In genomic region chr10:123967626-123968243, GRCh38 we compare ENCODE assay signal across 8 cellular contexts.
A peak's percentile ranks its signal among the peaks of the same experiment; 100 is the strongest.
DNase-seq lines count a peak whose midpoint lies in the region; TF ChIP-seq lines count a peak whose summit lies in the region.

No MANE protein-coding gene starts in this region.

- no peak overlapping the region for H4K8ac ChIP-seq in neuronal stem cell (ENCODE audit: low read depth, low read length)

- H3K14ac ChIP-seq in neuronal stem cell (ENCODE audit: low read length): no peak overlapping the region

- no peak overlapping the region for H2AFZ ChIP-seq in neuronal stem cell (ENCODE audit: low read length)

- H3K4me3 ChIP-seq in A673 (ENCODE audit: low read depth, low read length, poor library complexity, severe bottlenecking) (no peak overlapping the region), neuronal stem cell (ENCODE audit: low read length in 2 of 2) (no peak overlapping the region)

- no peak overlapping the region for H2BK5ac ChIP-seq in neuronal stem cell (ENCODE audit: low read length)

- peak overlapping the region; percentile 4 for H3K18ac ChIP-seq in neuronal stem cell (ENCODE audit: low read length)

- H2BK12ac ChIP-seq in neuronal stem cell (ENCODE audit: low read length): no peak overlapping the region

- H3K27me3 ChIP-seq in A673 (replicated peaks; ENCODE audit: insufficient read depth, low read depth, low read length, poor library complexity): peaks cover 75% of the 10 kb centered on the region
- peaks cover 0 to 42% (median 14%) of the 10 kb centered on the region in 3 experiments for H3K27me3 ChIP-seq in neuronal stem cell (ENCODE audit: control insufficient read depth in 3 of 3, insufficient read depth in 3 of 3, low read depth in 1 of 3, low read length in 3 of 3)

- POLR2A ChIA-PET in A673 (lab: Charles Lee; ENCODE audit: low non-redundant PET): no interaction called here

- no peak overlapping the region for H3K4ac ChIP-seq in neuronal stem cell (ENCODE audit: low read length)

- TF ChIP-seq CTCF in A673 (conservative IDR thresholded peaks at IDR 0.05; ENCODE audit: low read depth, low read length) (peak; percentile 90), GM12874 (IDR thresholded peaks at IDR 0.05; ENCODE audit: insufficient read depth, low read depth, low read length) (peak; percentile 91)

- H3K36me3 ChIP-seq in A673 (ENCODE audit: insufficient read depth, low read length, poor library complexity, severe bottlenecking) (no peaks in the 10 kb centered on the region), neuronal stem cell (replicated peaks in 1 of 2; ENCODE audit: control insufficient read depth in 2 of 2, insufficient read depth in 2 of 2, low read length in 2 of 2) (no peaks in the 10 kb centered on the region)

- H3K9me3 ChIP-seq in A673 (ENCODE audit: low read depth, low read length, poor library complexity, severe bottlenecking): no peaks in the 10 kb centered on the region
- H3K9me3 ChIP-seq in neuronal stem cell (replicated peaks in 1 of 2; ENCODE audit: control insufficient read depth in 2 of 2, insufficient read depth in 1 of 2, low read depth in 1 of 2, low read length in 2 of 2): no peaks in the 10 kb centered on the region

- no CpG with 5 or more reads among the region's 19 CpGs for WGBS in neuronal stem cell (ENCODE audit: extremely low coverage in 2 of 2, insufficient read length in 2 of 2, insufficient replicate concordance in 1 of 2), 2 donors

- H3K27ac ChIP-seq in A673 (ENCODE audit: low read depth, low read length, poor library complexity, severe bottlenecking): no peak overlapping the region
- H3K27ac ChIP-seq in neuronal stem cell (replicated peaks; ENCODE audit: low read length): no peak overlapping the region

- peak; percentile 65 for DNase-seq in A673 (ENCODE audit: low spot score)
- peak; percentile 9 for DNase-seq in NCI-H2196 treated with DMSO at 0.1 percent for 48 hours (lab: John Stamatoyannopoulos, UW; ENCODE audit: unreplicated experiment)
- peak; percentile 44 for DNase-seq in activated T-cell treated with anti-CD3 and anti-CD28 coated beads for 48 hours (ENCODE audit: low read depth)
- DNase-seq in fibroblast of the conjunctiva (ENCODE audit: low read depth): peak; percentile 38
- peak; percentile 74 for DNase-seq in neuronal stem cell (ENCODE audit: low spot score)
- peak; percentile 75 for DNase-seq in ureter (ENCODE audit: low spot score)
- no peak for DNase-seq in stimulated activated naive CD4-positive, alpha-beta T cell treated with Interleukin-2 at 50 U/mL for 16 hours (lab: John Stamatoyannopoulos, UW)

- no peak overlapping the region for H2BK15ac ChIP-seq in neuronal stem cell (ENCODE audit: low read length)

- H3K4me1 ChIP-seq in A673 (ENCODE audit: insufficient read depth, low read length, poor library complexity, severe bottlenecking) (no peaks in the 10 kb centered on the region), neuronal stem cell (ENCODE audit: control insufficient read depth in 2 of 2, insufficient read depth in 1 of 2, low read depth in 1 of 2, low read length in 2 of 2) (peaks cover 0 to 9% of the 10 kb centered on the region in 2 donors)

- no peak overlapping the region for H3K4me2 ChIP-seq in neuronal stem cell (ENCODE audit: insufficient read depth, low read length, poor library complexity, severe bottlenecking)

- no peak overlapping the region for H2BK120ac ChIP-seq in neuronal stem cell (ENCODE audit: low read depth, low read length)

- intact Hi-C loops in A673 (cut with micrococcal nuclease; ENCODE audit: unreplicated experiment): loop anchor here (1.0 kb wide), 1 partner anchor 385 kb away; no protein-coding TSS in a partner anchor

- H3K23ac ChIP-seq in neuronal stem cell (ENCODE audit: low read depth, low read length, poor library complexity): no peak overlapping the region

- CTCF ChIA-PET in A673 (lab: Charles Lee): no interaction called here

- H3K9ac ChIP-seq in neuronal stem cell (ENCODE audit: low read depth, low read length, poor library complexity): no peak overlapping the region

- H4K91ac ChIP-seq in neuronal stem cell (ENCODE audit: low read depth, low read length, poor library complexity): no peak overlapping the region

- H2AK5ac ChIP-seq in neuronal stem cell (ENCODE audit: low read depth, low read length): peak overlapping the region; percentile 50

- no peaks in the 10 kb centered on the region for H3K79me1 ChIP-seq in neuronal stem cell (ENCODE audit: low read depth, low read length)

- BruUV-seq in A673 (replicated peaks; lab: Mats Ljungman, UMichigan): no TSS peak
